ENCODE assay signal across 13 cellular contexts in the genomic region with DNA sequence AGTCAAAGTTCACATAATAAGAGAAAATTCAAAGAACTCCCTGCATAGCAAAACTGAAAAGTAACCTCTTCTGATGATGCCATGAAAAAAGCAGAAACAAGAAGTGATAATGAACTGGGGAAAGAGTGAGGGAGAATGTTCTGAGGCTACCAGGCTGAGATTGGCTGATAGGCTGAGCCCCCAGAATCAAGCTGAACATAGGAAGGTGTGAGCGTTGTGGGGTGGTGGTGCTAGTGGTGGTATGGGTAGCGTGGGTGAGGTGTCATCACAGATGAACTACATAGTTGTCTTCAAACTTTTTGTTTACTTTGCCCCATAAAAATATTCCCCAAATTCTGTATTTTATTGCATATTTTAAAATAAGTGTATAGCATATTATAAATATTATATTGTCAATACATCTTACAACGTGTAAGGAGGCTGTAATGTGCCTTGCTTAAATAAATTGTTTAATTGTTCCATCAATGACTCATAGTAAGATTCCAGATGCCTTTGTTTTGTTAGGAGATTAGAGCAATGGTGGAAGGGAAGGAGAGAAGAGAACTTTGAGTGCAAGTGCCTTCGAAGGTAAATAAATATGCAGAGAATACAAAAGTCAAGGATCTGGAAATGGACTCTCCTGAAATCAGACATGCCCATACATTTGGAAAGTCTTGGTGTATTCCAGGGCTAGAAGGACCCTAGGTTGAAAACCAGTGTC.
"Had no signal": no experiment of that assay in that cellular context is flagged by ENCODE, and none has a peak within 500 bp of the region (broad histone marks: within the 10 kb centered on the region; RNA-seq: fewer than 3 reads in every experiment).

No MANE protein-coding gene starts in this region.

- DNase-seq: activated CD4-positive, alpha-beta T cell treated with anti-CD3 and anti-CD28 coated beads, Interleukin-2, amount 10 ng/mL, durations not matched to agents 7 days and 5 days; activated CD4-positive, CD25-positive, alpha-beta regulatory T cell; dorsolateral prefrontal cortex; glutamatergic neuron; mammary epithelial cell; nephron progenitor cell; SIG-M5; stimulated activated CD4-positive, alpha-beta T cell treated with anti-CD3 and anti-CD28 coated beads, Interleukin-12 subunit alpha, Interleukin-12 subunit beta, amount 100 ng/mL, for 4 hours; tibial artery had no signal

- H3K27me3 Mint-ChIP-seq: activated CD4-positive, alpha-beta T cell treated with anti-CD3 and anti-CD28 coated beads, Interleukin-2, amount 10 ng/mL, durations not matched to agents 7 days and 5 days; activated naive CD4-positive, alpha-beta T cell treated with anti-CD3 and anti-CD28 coated beads, Interleukin-2, amount 50 U/mL, for 24 hours had no signal

- H3K27me3 ChIP-seq: breast epithelium, dorsolateral prefrontal cortex, esophagus muscularis mucosa, tibial artery had no signal

- H3K27ac Mint-ChIP-seq: activated CD4-positive, alpha-beta T cell treated with anti-CD3 and anti-CD28 coated beads, Interleukin-2, amount 10 ng/mL, durations not matched to agents 7 days and 5 days; activated naive CD4-positive, alpha-beta T cell treated with anti-CD3 and anti-CD28 coated beads, Interleukin-2, amount 50 U/mL, for 24 hours; nephron progenitor cell had no signal

- H3K4me3 Mint-ChIP-seq: activated CD4-positive, alpha-beta T cell treated with anti-CD3 and anti-CD28 coated beads, Interleukin-2, amount 10 ng/mL, durations not matched to agents 7 days and 5 days; activated naive CD4-positive, alpha-beta T cell treated with anti-CD3 and anti-CD28 coated beads, Interleukin-2, amount 50 U/mL, for 24 hours; nephron progenitor cell had no signal

- H3K36me3 ChIP-seq: breast epithelium, esophagus muscularis mucosa, tibial artery had no signal

- H3K4me3 ChIP-seq: breast epithelium, dorsolateral prefrontal cortex, esophagus muscularis mucosa, tibial artery had no signal

- ATAC-seq: left lobe of liver had no signal

- H3K4me1 Mint-ChIP-seq: activated naive CD4-positive, alpha-beta T cell treated with anti-CD3 and anti-CD28 coated beads, Interleukin-2, amount 50 U/mL, for 24 hours had no signal
